ENCODE assay signal across 8 cellular contexts in the genomic region with DNA sequence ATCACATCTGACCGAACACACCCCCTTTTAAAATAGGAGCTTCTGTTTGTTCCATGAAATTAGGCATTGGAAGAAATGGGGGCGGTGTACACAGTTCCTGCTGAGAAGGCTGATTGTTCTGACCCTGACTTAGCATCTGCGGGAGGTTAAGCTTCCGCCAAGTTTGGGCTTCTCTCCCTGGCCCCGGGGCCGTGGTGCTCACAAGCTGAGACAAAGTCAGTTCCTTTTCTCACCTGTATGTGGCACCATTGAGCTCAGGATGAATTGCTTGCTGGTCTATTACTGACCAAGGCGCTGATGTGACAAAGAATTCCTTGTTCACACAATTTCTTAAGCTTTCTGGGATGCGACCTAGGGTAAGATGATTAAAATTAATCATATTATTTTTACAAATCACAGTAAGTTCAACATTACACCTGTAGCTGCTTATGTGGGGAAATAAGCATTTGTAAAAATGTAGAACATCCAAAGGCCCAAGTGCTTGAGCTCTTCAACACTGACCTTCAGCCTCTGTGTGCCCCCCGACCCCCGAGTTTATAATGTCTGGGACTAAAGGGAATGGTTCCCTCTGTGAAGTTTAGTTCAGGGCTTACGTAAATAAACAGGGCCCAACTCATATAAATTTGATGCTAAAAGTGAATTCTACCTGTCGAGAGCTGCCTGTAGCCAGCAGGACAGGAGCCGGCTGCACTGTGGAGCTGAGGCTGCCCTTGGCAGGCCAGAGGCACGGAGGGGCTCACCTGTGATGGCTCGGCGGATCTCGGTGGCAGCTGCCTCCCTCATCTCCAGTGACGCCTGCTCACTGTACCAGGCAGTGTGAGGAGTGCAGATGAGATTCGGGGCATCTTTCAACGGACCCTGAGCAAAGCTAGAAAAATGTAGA. TPM values are rescaled to one million over a fixed set of nuclear protein-coding genes. Genes with fewer than 3 reads are reported as not detected.
DNase-seq lines count a peak whose midpoint lies in the region; ATAC-seq and TF ChIP-seq lines count a peak whose summit lies in the region.

No MANE protein-coding gene starts in this region.

- H3K27me3 ChIP-seq in Caco-2 (replicated peaks; ENCODE audit: control insufficient read depth, insufficient read depth, low read length) = no peaks in the 10 kb centered on the region
- no peaks in the 10 kb centered on the region for H3K27me3 ChIP-seq in cardiac muscle cell
- no peaks in the 10 kb centered on the region for H3K27me3 ChIP-seq in trophoblast cell (ENCODE audit: insufficient read depth, low read length)

- H4K8ac ChIP-seq in trophoblast cell (ENCODE audit: low read depth, low read length) = no peak overlapping the region

- H2AFZ ChIP-seq in trophoblast cell (ENCODE audit: insufficient read depth, low read length, poor library complexity) = no peak overlapping the region

- H2BK120ac ChIP-seq in trophoblast cell (ENCODE audit: insufficient read depth, low read length, poor library complexity) = no peak overlapping the region

- H3K36me3 ChIP-seq in Caco-2 (ENCODE audit: control insufficient read depth, insufficient read depth, low read length) = peaks cover 15% of the 10 kb centered on the region
- H3K36me3 ChIP-seq in cardiac muscle cell = peaks cover 48% of the 10 kb centered on the region
- H3K36me3 ChIP-seq in trophoblast cell (ENCODE audit: control insufficient read depth in 1 of 2, insufficient read depth in 2 of 2, low read length in 2 of 2) = peaks cover 70 to 76% of the 10 kb centered on the region in 2 experiments

- H3K4me3 Mint-ChIP-seq in Caco-2 (ENCODE audit: unreplicated experiment) = no peak overlapping the region
- H3K4me3 Mint-ChIP-seq in activated CD8-positive, alpha-beta T cell treated with anti-CD3 and anti-CD28 coated beads, Interleukin-2, amount 10 ng/mL, durations not matched to agents 7 days and 5 days = no peak overlapping the region
- no peak overlapping the region for H3K4me3 Mint-ChIP-seq in activated T-helper 2 cell treated with anti-CD3 and anti-CD28 coated beads, Interferon-gamma antibody, Interleukin-2, Interleukin-4, amounts not matched to agents 10 μg/mL and 5 μg/mL and 100 μg/mL, durations not matched to agents 14 hours and 24 hours and 36 hours (ENCODE audit: low read depth)

- BruUV-seq in Caco-2 (replicated peaks; lab: Mats Ljungman, UMichigan) = no TSS peak

- H3K9me3 ChIP-seq in Caco-2 = no peaks in the 10 kb centered on the region
- no peaks in the 10 kb centered on the region for H3K9me3 ChIP-seq in cardiac muscle cell (ENCODE audit: low read depth)
- peaks cover 3% of the 10 kb centered on the region for H3K9me3 ChIP-seq in trophoblast cell (ENCODE audit: insufficient read depth, low read depth, low read length)

- no peak overlapping the region for H2BK12ac ChIP-seq in trophoblast cell (ENCODE audit: low read length)

- H3K4ac ChIP-seq in trophoblast cell (ENCODE audit: low read depth, low read length) = no peak overlapping the region

- no peak overlapping the region for H3K9ac ChIP-seq in trophoblast cell (ENCODE audit: low read length)

- H3K4me1 Mint-ChIP-seq in Caco-2 (ENCODE audit: low read depth, unreplicated experiment) = no peaks in the 10 kb centered on the region
- H3K4me1 Mint-ChIP-seq in activated CD8-positive, alpha-beta T cell treated with anti-CD3 and anti-CD28 coated beads, Interleukin-2, amount 10 ng/mL, durations not matched to agents 7 days and 5 days (ENCODE audit: low read depth) = no peaks in the 10 kb centered on the region
- H3K4me1 Mint-ChIP-seq in activated T-helper 2 cell treated with anti-CD3 and anti-CD28 coated beads, Interferon-gamma antibody, Interleukin-2, Interleukin-4, amounts not matched to agents 10 μg/mL and 5 μg/mL and 100 μg/mL, durations not matched to agents 14 hours and 24 hours and 36 hours (ENCODE audit: low read depth) = no peaks in the 10 kb centered on the region

- H3K14ac ChIP-seq in trophoblast cell (ENCODE audit: low read length) = no peak overlapping the region

- no peaks in the 10 kb centered on the region for H3K27me3 Mint-ChIP-seq in Caco-2 (ENCODE audit: insufficient read depth, unreplicated experiment)
- H3K27me3 Mint-ChIP-seq in activated CD8-positive, alpha-beta T cell treated with anti-CD3 and anti-CD28 coated beads, Interleukin-2, amount 10 ng/mL, durations not matched to agents 7 days and 5 days (ENCODE audit: low read depth) = no peaks in the 10 kb centered on the region
- H3K27me3 Mint-ChIP-seq in activated T-helper 2 cell treated with anti-CD3 and anti-CD28 coated beads, Interferon-gamma antibody, Interleukin-2, Interleukin-4, amounts not matched to agents 10 μg/mL and 5 μg/mL and 100 μg/mL, durations not matched to agents 14 hours and 24 hours and 36 hours (ENCODE audit: low read depth) = no peaks in the 10 kb centered on the region

- no peak overlapping the region for H3K27ac ChIP-seq in cardiac muscle cell
- H3K27ac ChIP-seq in trophoblast cell (ENCODE audit: low read depth, low read length) = no peak overlapping the region

- no CpG with 5 or more reads among the region's 20 CpGs for WGBS in trophoblast cell (ENCODE audit: extremely low coverage, insufficient coverage, insufficient read length)

- H3K79me1 ChIP-seq in trophoblast cell (ENCODE audit: low read length) = no peaks in the 10 kb centered on the region

- no peaks in the 10 kb centered on the region for H3K4me1 ChIP-seq in Caco-2
- H3K4me1 ChIP-seq in cardiac muscle cell (ENCODE audit: low read depth) = no peaks in the 10 kb centered on the region
- H3K4me1 ChIP-seq in trophoblast cell (ENCODE audit: control insufficient read depth in 1 of 2, insufficient read depth in 2 of 2, low read length in 2 of 2) = no peaks in the 10 kb centered on the region

- H3K4me3 ChIP-seq in Caco-2 (ENCODE audit: low read depth, low read length) (no peak overlapping the region), cardiac muscle cell (no peak overlapping the region), trophoblast cell (ENCODE audit: low read depth, low read length) (no peak overlapping the region)

- POLR2A ChIA-PET in Caco-2 (lab: Charles Lee) = no interaction called here
- POLR2A ChIA-PET in activated CD8-positive, alpha-beta T cell treated with anti-CD3 and anti-CD28 coated beads, Interleukin-2, amount 10 ng/mL, durations not matched to agents 7 days and 5 days (lab: Charles Lee) = no interaction called here

- no peak overlapping the region for H3K18ac ChIP-seq in trophoblast cell (ENCODE audit: low read length)

- ATAC-seq in GM18870 (IDR thresholded peaks at IDR 0.05; ENCODE audit: unreplicated experiment) = peak; percentile 47
- peak; percentile 50 for ATAC-seq in activated CD8-positive, alpha-beta T cell treated with anti-CD3 and anti-CD28 coated beads, Interleukin-2, amount 10 ng/mL, durations not matched to agents 7 days and 5 days
- no peak for ATAC-seq in HG02938 (IDR thresholded peaks at IDR 0.05; ENCODE audit: unreplicated experiment)

- H3K27ac Mint-ChIP-seq in Caco-2 (ENCODE audit: unreplicated experiment) = no peak overlapping the region
- H3K27ac Mint-ChIP-seq in activated CD8-positive, alpha-beta T cell treated with anti-CD3 and anti-CD28 coated beads, Interleukin-2, amount 10 ng/mL, durations not matched to agents 7 days and 5 days = no peak overlapping the region
- no peak overlapping the region for H3K27ac Mint-ChIP-seq in activated T-helper 2 cell treated with anti-CD3 and anti-CD28 coated beads, Interferon-gamma antibody, Interleukin-2, Interleukin-4, amounts not matched to agents 10 μg/mL and 5 μg/mL and 100 μg/mL, durations not matched to agents 14 hours and 24 hours and 36 hours

- no peaks in the 10 kb centered on the region for H3K9me3 Mint-ChIP-seq in Caco-2 (ENCODE audit: unreplicated experiment)
- H3K9me3 Mint-ChIP-seq in activated CD8-positive, alpha-beta T cell treated with anti-CD3 and anti-CD28 coated beads, Interleukin-2, amount 10 ng/mL, durations not matched to agents 7 days and 5 days (ENCODE audit: insufficient read depth) = no peaks in the 10 kb centered on the region
- H3K9me3 Mint-ChIP-seq in activated T-helper 2 cell treated with anti-CD3 and anti-CD28 coated beads, Interferon-gamma antibody, Interleukin-2, Interleukin-4, amounts not matched to agents 10 μg/mL and 5 μg/mL and 100 μg/mL, durations not matched to agents 14 hours and 24 hours and 36 hours = no peaks in the 10 kb centered on the region

- intact Hi-C loops in Caco-2 (cut with micrococcal nuclease; ENCODE audit: unreplicated experiment) = no loop called here
- intact Hi-C loops in activated T-helper 2 cell treated with anti-CD3 and anti-CD28 coated beads, Interferon-gamma antibody, Interleukin-2, Interleukin-4, amounts not matched to agents 10 μg/mL and 5 μg/mL and 100 μg/mL, durations not matched to agents 14 hours and 24 hours and 36 hours (cut with micrococcal nuclease) = no loop called here

- no peak overlapping the region for H3K4me2 ChIP-seq in trophoblast cell (ENCODE audit: low read length)

- TF ChIP-seq CTCF in Caco-2 (IDR thresholded peaks at IDR 0.05; ENCODE audit: insufficient read depth in 1 of 2, low read depth in 1 of 2, low read length in 1 of 2, severe bottlenecking in 1 of 2, unreplicated experiment in 1 of 2) (peak; percentile 40 to 63), cardiac muscle cell (IDR thresholded peaks at IDR 0.05; ENCODE audit: low read depth, low read length) (peak; percentile 70)

- H2AK5ac ChIP-seq in trophoblast cell (ENCODE audit: low read length) = no peak overlapping the region

- CTCF ChIA-PET in Caco-2 (lab: Charles Lee) = interaction anchor here (0.6 to 1.6 kb wide), 5 partner anchors 37 to 354 kb away, joined by 3 to 7 read pairs (median 3); no protein-coding TSS in a partner anchor
- CTCF ChIA-PET in activated CD8-positive, alpha-beta T cell treated with anti-CD3 and anti-CD28 coated beads, Interleukin-2, amount 10 ng/mL, durations not matched to agents 7 days and 5 days (lab: Charles Lee) = interaction anchor here (0.7 to 2.2 kb wide), 17 partner anchors 9 to 589 kb away, joined by 3 to 14 read pairs (median 3); no protein-coding TSS in a partner anchor

- H4K12ac ChIP-seq in trophoblast cell (ENCODE audit: low read depth, low read length) = no peak overlapping the region

- H3K36me3 Mint-ChIP-seq in Caco-2 (ENCODE audit: insufficient read depth, unreplicated experiment) = peaks cover 96% of the 10 kb centered on the region
- H3K36me3 Mint-ChIP-seq in activated CD8-positive, alpha-beta T cell treated with anti-CD3 and anti-CD28 coated beads, Interleukin-2, amount 10 ng/mL, durations not matched to agents 7 days and 5 days (ENCODE audit: low read depth) = peaks cover 2% of the 10 kb centered on the region
- H3K36me3 Mint-ChIP-seq in activated T-helper 2 cell treated with anti-CD3 and anti-CD28 coated beads, Interferon-gamma antibody, Interleukin-2, Interleukin-4, amounts not matched to agents 10 μg/mL and 5 μg/mL and 100 μg/mL, durations not matched to agents 14 hours and 24 hours and 36 hours (ENCODE audit: low read depth) = peaks cover 14% of the 10 kb centered on the region

- no peak overlapping the region for H2BK5ac ChIP-seq in trophoblast cell (ENCODE audit: low read depth, low read length, poor library complexity)

- DNase-seq in Caco-2 (peak in 1 of 2 experiments; percentile 76), NAMALWA (ENCODE audit: low spot score) (peak; percentile 78), cardiac muscle cell (ENCODE audit: low read depth in 1 of 2, low spot score in 1 of 2) (peak; percentile 57 to 88), trophoblast cell (peak; percentile 59 to 82)
- peak; percentile 49 for DNase-seq in activated CD8-positive, alpha-beta T cell treated with anti-CD3 and anti-CD28 coated beads, Interleukin-2, amount 10 ng/mL, durations not matched to agents 7 days and 5 days
- DNase-seq in activated T-helper 2 cell treated with anti-CD3 and anti-CD28 coated beads, Interferon-gamma antibody, Interleukin-2, Interleukin-4, amounts not matched to agents 10 μg/mL and 5 μg/mL and 100 μg/mL, durations not matched to agents 14 hours and 24 hours and 36 hours (ENCODE audit: low spot score) = no peak

- H3K23ac ChIP-seq in trophoblast cell (ENCODE audit: low read length) = no peak overlapping the region

- no peaks in the 10 kb centered on the region for H3K79me2 ChIP-seq in trophoblast cell (ENCODE audit: control insufficient read depth, insufficient read depth, low read length, poor library complexity)

- no peak overlapping the region for H4K91ac ChIP-seq in trophoblast cell (ENCODE audit: low read depth, low read length)

RNA-seq across cellular contexts. Expression of a gene that starts 50.8 kb away (rescaled TPM):
- total RNA-seq in Caco-2 (2022) (24.6 and 27.7 TPM in 2 replicates), cardiac muscle cell (16.2 and 20.9 TPM in 2 replicates)
- total RNA-seq in activated CD8-positive, alpha-beta T cell treated with anti-CD3 and anti-CD28 coated beads, Interleukin-2, amount 10 ng/mL, durations not matched to agents 7 days and 5 days = 10 to 100 TPM; 10.7 to 11.2 TPM
- polyA plus RNA-seq in cardiac muscle cell = 11.0 and 16.2 TPM in 2 replicates
- polyA plus RNA-seq in trophoblast cell (2013) = 20.8 and 21.3 TPM in 2 replicates
- 12.1 and 13.4 TPM in 2 replicates for total RNA-seq in activated T-helper 2 cell treated with anti-CD3 and anti-CD28 coated beads, Interferon-gamma antibody, Interleukin-2, Interleukin-4, amounts not matched to agents 10 μg/mL and 5 μg/mL and 100 μg/mL, durations not matched to agents 14 hours and 24 hours and 36 hours
